ENCODE assay signal across 24 cellular contexts in genomic region chr3:16417945-16418739, GRCh38.
DNase-seq lines count a peak whose midpoint lies in the region; ATAC-seq lines count a peak whose summit lies in the region.
"Had no signal": no experiment of that assay in that cellular context is flagged by ENCODE, and none has a peak within 500 bp of the region (broad histone marks: within the 10 kb centered on the region; RNA-seq: fewer than 3 reads in every experiment).

No MANE protein-coding gene starts in this region.

- WGBS in right cardiac atrium: 65% methylated on average over 5 of the region's 5 CpGs
- WGBS in trophoblast cell (ENCODE audit: extremely low coverage, insufficient coverage, insufficient read length): no CpG with 5 or more reads among the region's 5 CpGs

- H2BK12ac ChIP-seq in trophoblast cell (ENCODE audit: low read length): no peak overlapping the region

- H3K9me3 ChIP-seq in right cardiac atrium (ENCODE audit: control insufficient read depth, low read length) (no peaks in the 10 kb centered on the region), trophoblast cell (ENCODE audit: insufficient read depth, low read depth, low read length) (no peaks in the 10 kb centered on the region)
- H3K9me3 ChIP-seq: esophagus muscularis mucosa, gastroesophageal sphincter, neutrophil, SK-N-SH had no signal

- H3K79me2 ChIP-seq in trophoblast cell (ENCODE audit: control insufficient read depth, insufficient read depth, low read length, poor library complexity): no peaks in the 10 kb centered on the region

- H3K4me3 ChIP-seq in right cardiac atrium (ENCODE audit: low read length) (no peak overlapping the region), skin epidermis (no peak overlapping the region), trophoblast cell (ENCODE audit: low read depth, low read length) (no peak overlapping the region)
- H3K4me3 ChIP-seq: esophagus muscularis mucosa, gastroesophageal sphincter had no signal

- no peak overlapping the region for H2BK5ac ChIP-seq in trophoblast cell (ENCODE audit: low read depth, low read length, poor library complexity)

- H4K91ac ChIP-seq in trophoblast cell (ENCODE audit: low read depth, low read length): no peak overlapping the region

- intact Hi-C loops in left ventricle myocardium superior (cut with micrococcal nuclease): no loop called here
- intact Hi-C loops in right cardiac atrium (cut with DNase I): no loop called here

- no peak overlapping the region for H3K4ac ChIP-seq in trophoblast cell (ENCODE audit: low read depth, low read length)

- H3K23ac ChIP-seq in trophoblast cell (ENCODE audit: low read length): no peak overlapping the region

- H3K79me1 ChIP-seq in trophoblast cell (ENCODE audit: low read length): no peaks in the 10 kb centered on the region

- in situ Hi-C loops in ACHN (cut with HindIII; ENCODE audit: low pct_ligation_motif_present, low pct_unique_long_range_greater_than_20kb, low sequenced_read_pairs): no loop called here

- no peak overlapping the region for H2BK120ac ChIP-seq in trophoblast cell (ENCODE audit: insufficient read depth, low read length, poor library complexity)

- ATAC-seq in left ventricle myocardium superior: peak; percentile 41
- ATAC-seq in right cardiac atrium: no peak
- ATAC-seq: activated CD8-positive, alpha-beta T cell treated with anti-CD3 and anti-CD28 coated beads, Interleukin-2, amount 10 ng/mL, durations not matched to agents 7 days and 5 days; gastroesophageal sphincter; left lobe of liver had no signal

- no peak overlapping the region for H2AFZ ChIP-seq in trophoblast cell (ENCODE audit: insufficient read depth, low read length, poor library complexity)

- H3K9ac ChIP-seq in trophoblast cell (ENCODE audit: low read length): no peak overlapping the region
- H3K9ac ChIP-seq: SK-N-SH had no signal

- no peak overlapping the region for H3K4me2 ChIP-seq in trophoblast cell (ENCODE audit: low read length)
- H3K4me2 ChIP-seq: SK-N-SH had no signal

- H4K8ac ChIP-seq in trophoblast cell (ENCODE audit: low read depth, low read length): no peak overlapping the region

- no peak overlapping the region for H2AK5ac ChIP-seq in trophoblast cell (ENCODE audit: low read length)

- peaks cover 8% of the 10 kb centered on the region for H3K4me1 ChIP-seq in right cardiac atrium (ENCODE audit: control insufficient read depth, insufficient read depth, low read length)
- no peaks in the 10 kb centered on the region for H3K4me1 ChIP-seq in trophoblast cell (ENCODE audit: control insufficient read depth in 1 of 2, insufficient read depth in 2 of 2, low read length in 2 of 2)

- H3K36me3 ChIP-seq in trophoblast cell (ENCODE audit: control insufficient read depth in 1 of 2, insufficient read depth in 2 of 2, low read length in 2 of 2): no peaks in the 10 kb centered on the region
- H3K36me3 ChIP-seq: esophagus muscularis mucosa, gastroesophageal sphincter, neutrophil had no signal

- no peak for DNase-seq in left ventricle myocardium superior
- DNase-seq in right cardiac atrium: no peak
- DNase-seq in caudate nucleus (lab: John Stamatoyannopoulos, UW): no peak
- DNase-seq in stimulated activated CD4-positive, alpha-beta T cell treated with anti-CD3 and anti-CD28 coated beads, Interleukin-12 subunit alpha, Interleukin-12 subunit beta, amount 100 ng/mL, for 4 hours: no peak
- DNase-seq in trophoblast cell: no peak
- no peak for DNase-seq in ACHN
- DNase-seq in NCI-H2081 (lab: John Stamatoyannopoulos, UW): no peak
- DNase-seq: activated CD8-positive, alpha-beta T cell treated with anti-CD3 and anti-CD28 coated beads, Interleukin-2, amount 10 ng/mL, durations not matched to agents 7 days and 5 days; AML-193; amygdala; CD4-positive, alpha-beta T cell; endodermal cell; Kasumi-1; MV-4-11; NCI-H1694; OCI-M1; SK-N-SH; small intestine; T-helper 2 cell had no signal

- no peak overlapping the region for H3K14ac ChIP-seq in trophoblast cell (ENCODE audit: low read length)

- H3K27ac ChIP-seq in right cardiac atrium (ENCODE audit: low read length) (no peak overlapping the region), caudate nucleus (ENCODE audit: low read depth, low read length) (peak overlapping the region; percentile 13), skin epidermis (peak overlapping the region in 12 of 21 experiments; percentile 12 to 69 (median 36)), trophoblast cell (ENCODE audit: low read depth, low read length) (no peak overlapping the region)
- H3K27ac ChIP-seq: neutrophil had no signal

- no peak overlapping the region for H4K12ac ChIP-seq in trophoblast cell (ENCODE audit: low read depth, low read length)

- no peak overlapping the region for H3K18ac ChIP-seq in trophoblast cell (ENCODE audit: low read length)

- H3K27me3 ChIP-seq in right cardiac atrium (ENCODE audit: control insufficient read depth, insufficient read depth): no peaks in the 10 kb centered on the region
- no peaks in the 10 kb centered on the region for H3K27me3 ChIP-seq in trophoblast cell (ENCODE audit: insufficient read depth, low read length)
- H3K27me3 ChIP-seq: esophagus muscularis mucosa, gastroesophageal sphincter, neutrophil had no signal

Comparison
In these comparisons a context has a peak if more than half of its experiments do, and no peak if none do; other contexts are left out.
1. H3K27ac ChIP-seq: peak in caudate nucleus (single experiment) and skin epidermis (12 of 21); none in right cardiac atrium (single experiment) and trophoblast cell (single experiment).